Comparison of ENCODE assay signal across 12 cellular contexts in the genomic region with DNA sequence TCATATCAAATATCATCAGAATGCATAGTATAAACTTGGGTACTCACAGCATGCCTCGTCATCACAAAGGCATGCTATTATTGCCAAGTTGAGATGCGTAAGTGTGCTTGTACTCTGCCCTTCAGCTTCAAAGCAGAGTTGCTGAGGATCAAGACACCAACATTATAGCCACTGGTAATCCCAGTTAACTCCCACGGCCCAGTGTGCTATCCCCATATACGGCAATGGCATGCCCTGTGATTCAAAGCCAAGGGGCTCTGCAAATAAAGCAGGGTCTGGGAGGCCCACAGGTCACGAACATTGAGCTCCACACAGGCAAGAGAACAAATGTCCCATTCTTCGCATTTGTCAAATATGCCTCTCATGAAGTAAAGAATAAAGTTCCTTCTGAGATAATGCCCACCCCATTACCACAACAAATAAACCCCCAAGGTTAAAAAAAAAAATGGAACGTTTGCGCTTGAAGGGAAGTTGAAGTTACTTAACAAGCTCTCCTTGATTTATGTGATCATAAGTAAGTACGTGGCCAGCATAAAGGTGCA.
DNase-seq lines count a peak whose midpoint lies in the region; ATAC-seq, FAIRE-seq and TF ChIP-seq lines count a peak whose summit lies in the region.
"Had no signal": no experiment of that assay in that cellular context is flagged by ENCODE, and none has a peak within 500 bp of the region (broad histone marks: within the 10 kb centered on the region; RNA-seq: fewer than 3 reads in every experiment).

No MANE protein-coding gene starts in this region.

- H3K9me3 ChIP-seq in tibial nerve, result peaks cover 0 to 6% (median 0%) of the 10 kb centered on the region in 4 donors
- no peaks in the 10 kb centered on the region for H3K9me3 ChIP-seq in gastrocnemius medialis
- H3K9me3 ChIP-seq: suprapubic skin had no signal

- in situ Hi-C loops in SK-MEL-5 (cut with HindIII; ENCODE audit: low pct_unique_long_range_greater_than_20kb, low sequenced_read_pairs) (no loop called here), gastrocnemius medialis (cut with MboI; ENCODE audit: low sequenced_read_pairs in 4 of 4) (no loop called here)

- DNase-seq in H54 (ENCODE audit: insufficient read length, low spot score) (peak; percentile 9), SK-MEL-5 (ENCODE audit: low read depth, low spot score) (peak; percentile 95), fibroblast of mammary gland (ENCODE audit: low read depth) (peak; percentile 66), retinal pigment epithelial cell (ENCODE audit: low read depth) (peak; percentile 75), tibial nerve (ENCODE audit: low spot score in 2 of 2) (no peak), HUDEP-2 (lab: John Stamatoyannopoulos, UW; ENCODE audit: unreplicated experiment in 76 of 76) (no peak), gastrocnemius medialis (no peak)
- DNase-seq: dorsolateral prefrontal cortex, hippocampal formation, T-helper 2 cell had no signal

- TF ChIP-seq CTCF in fibroblast of mammary gland (conservative IDR thresholded peaks at IDR 0.05; ENCODE audit: control insufficient read depth, insufficient read depth, low read depth, low read length), result no peak
- TF ChIP-seq CTCF in retinal pigment epithelial cell (conservative IDR thresholded peaks at IDR 0.05; ENCODE audit: low read depth, low read length), result no peak
- TF ChIP-seq CTCF in tibial nerve (IDR thresholded peaks at IDR 0.05), result no peak
- TF ChIP-seq CTCF in gastrocnemius medialis (IDR thresholded peaks at IDR 0.05 in 4 of 5, conservative IDR thresholded peaks at IDR 0.05 in 1 of 5), result no peak

- H3K27ac ChIP-seq in tibial nerve (no peak overlapping the region), gastrocnemius medialis (no peak overlapping the region)
- H3K27ac ChIP-seq: dorsolateral prefrontal cortex, suprapubic skin had no signal

- H3K27me3 ChIP-seq in tibial nerve, result no peaks in the 10 kb centered on the region
- no peaks in the 10 kb centered on the region for H3K27me3 ChIP-seq in gastrocnemius medialis
- H3K27me3 ChIP-seq: dorsolateral prefrontal cortex, suprapubic skin had no signal

- intact Hi-C loops in gastrocnemius medialis (cut with DNase I; ENCODE audit: low total_unique reads), result no loop called here

- no peak for TF ChIP-seq EP300 in tibial nerve (IDR thresholded peaks at IDR 0.05)

- TF ChIP-seq POLR2A in H54 (IDR thresholded peaks at IDR 0.05; ENCODE audit: low read depth, low read length), result no peak
- no peak for TF ChIP-seq POLR2A in tibial nerve (IDR thresholded peaks at IDR 0.05)
- TF ChIP-seq POLR2A in gastrocnemius medialis (IDR thresholded peaks at IDR 0.05), result no peak

- ATAC-seq in gastrocnemius medialis, result no peak
- no peak for ATAC-seq in HG03175 (IDR thresholded peaks at IDR 0.05; ENCODE audit: unreplicated experiment)

- H3K36me3 ChIP-seq in tibial nerve (no peaks in the 10 kb centered on the region), gastrocnemius medialis (no peaks in the 10 kb centered on the region)
- H3K36me3 ChIP-seq: suprapubic skin had no signal

- H3K4me3 ChIP-seq in fibroblast of mammary gland (ENCODE audit: control insufficient read depth, low read depth, low read length) (no peak overlapping the region), retinal pigment epithelial cell (ENCODE audit: low read length) (no peak overlapping the region), tibial nerve (no peak overlapping the region), gastrocnemius medialis (no peak overlapping the region)
- H3K4me3 ChIP-seq: dorsolateral prefrontal cortex, suprapubic skin had no signal

- H3K4me1 ChIP-seq in tibial nerve (no peaks in the 10 kb centered on the region), gastrocnemius medialis (no peaks in the 10 kb centered on the region)
- H3K4me1 ChIP-seq: suprapubic skin had no signal

- WGBS in tibial nerve, 2 donors, result 34 to 43% methylated on average over 9 of the region's 9 CpGs

- peak; percentile 94 for FAIRE-seq in H54 (lab: Jason Lieb, UNC)

Comparison
In these comparisons a context has a peak if more than half of its experiments do, and no peak if none do; other contexts are left out.
1. DNase-seq: peak in H54 (single experiment), SK-MEL-5 (single experiment), fibroblast of mammary gland (single experiment) and retinal pigment epithelial cell (single experiment); none in tibial nerve (0 of 2), HUDEP-2 (0 of 76) and gastrocnemius medialis (0 of 2).